8 cellular contexts compared by ENCODE assay signal in genomic region chr20:23441850-23442313, GRCh38. TPM values are rescaled to one million over a fixed set of nuclear protein-coding genes. Genes with fewer than 3 reads are reported as not detected.
DNase-seq lines count a peak whose midpoint lies in the region; ATAC-seq, FAIRE-seq and TF ChIP-seq lines count a peak whose summit lies in the region.

No MANE protein-coding gene starts in this region.

- peak; percentile 51 for ATAC-seq in CD4-positive, alpha-beta T cell (ENCODE audit: poor library complexity)
- ATAC-seq in upper lobe of right lung, result peak; percentile 86

- peak; percentile 73 for FAIRE-seq in GM19239 (lab: Jason Lieb, UNC)
- FAIRE-seq in RCC 7860 (lab: Jason Lieb, UNC), result no peak
- FAIRE-seq in frontal cortex (lab: Jason Lieb, UNC), result no peak

- H3K27ac ChIP-seq in CD4-positive, alpha-beta T cell (ENCODE audit: low read depth, low read length), result no peak overlapping the region
- H3K27ac ChIP-seq in upper lobe of right lung, result no peak overlapping the region

- no peak overlapping the region for H3K4me3 ChIP-seq in upper lobe of right lung

- no peaks in the 10 kb centered on the region for H3K36me3 ChIP-seq in upper lobe of right lung

- H3K27ac Mint-ChIP-seq in CD4-positive, alpha-beta T cell, result no peak overlapping the region
- H3K27ac Mint-ChIP-seq in activated T-helper 1 cell treated with anti-CD3 and anti-CD28 coated beads, Interleukin-12 subunit alpha, Interleukin-12 subunit beta, Interleukin-2, Interleukin-4 antibody, amounts not matched to agents 30 ng/mL and 10 ng/mL and 1 ng/mL, durations not matched to agents 14 hours and 24 hours and 36 hours, result no peak overlapping the region

- H3K4me1 Mint-ChIP-seq in CD4-positive, alpha-beta T cell (ENCODE audit: low read depth), result no peaks in the 10 kb centered on the region
- no peaks in the 10 kb centered on the region for H3K4me1 Mint-ChIP-seq in activated T-helper 1 cell treated with anti-CD3 and anti-CD28 coated beads, Interleukin-12 subunit alpha, Interleukin-12 subunit beta, Interleukin-2, Interleukin-4 antibody, amounts not matched to agents 30 ng/mL and 10 ng/mL and 1 ng/mL, durations not matched to agents 14 hours and 24 hours and 36 hours (ENCODE audit: low read depth)

- H3K9me3 Mint-ChIP-seq in CD4-positive, alpha-beta T cell, result no peaks in the 10 kb centered on the region
- H3K9me3 Mint-ChIP-seq in activated T-helper 1 cell treated with anti-CD3 and anti-CD28 coated beads, Interleukin-12 subunit alpha, Interleukin-12 subunit beta, Interleukin-2, Interleukin-4 antibody, amounts not matched to agents 30 ng/mL and 10 ng/mL and 1 ng/mL, durations not matched to agents 14 hours and 24 hours and 36 hours, result no peaks in the 10 kb centered on the region

- peak; percentile 17 to 46 (median 32) for DNase-seq in CD4-positive, alpha-beta T cell
- DNase-seq in GM19239 (ENCODE audit: insufficient read length, low spot score) (peak; percentile 65), HuH-7 (ENCODE audit: low spot score) (peak; percentile 85), RCC 7860 (ENCODE audit: low spot score) (peak; percentile 9), frontal cortex (ENCODE audit: low spot score in 2 of 2) (peak; percentile 40 to 80), occipital lobe (lab: John Stamatoyannopoulos, UW) (peak; percentile 43), upper lobe of right lung (no peak)
- peak; percentile 35 for DNase-seq in activated T-helper 1 cell treated with anti-CD3 and anti-CD28 coated beads, Interleukin-12 subunit alpha, Interleukin-12 subunit beta, Interleukin-2, Interleukin-4 antibody, amounts not matched to agents 30 ng/mL and 10 ng/mL and 1 ng/mL, durations not matched to agents 14 hours and 24 hours and 36 hours (ENCODE audit: low spot score)

- no peaks in the 10 kb centered on the region for H3K36me3 Mint-ChIP-seq in CD4-positive, alpha-beta T cell (ENCODE audit: low read depth)
- no peaks in the 10 kb centered on the region for H3K36me3 Mint-ChIP-seq in activated T-helper 1 cell treated with anti-CD3 and anti-CD28 coated beads, Interleukin-12 subunit alpha, Interleukin-12 subunit beta, Interleukin-2, Interleukin-4 antibody, amounts not matched to agents 30 ng/mL and 10 ng/mL and 1 ng/mL, durations not matched to agents 14 hours and 24 hours and 36 hours (ENCODE audit: low read depth)

- no peaks in the 10 kb centered on the region for H3K27me3 ChIP-seq in CD4-positive, alpha-beta T cell (ENCODE audit: control insufficient read depth, insufficient read depth, low read length)
- H3K27me3 ChIP-seq in upper lobe of right lung, result no peaks in the 10 kb centered on the region

- no peaks in the 10 kb centered on the region for H3K4me1 ChIP-seq in upper lobe of right lung

- POLR2A ChIA-PET in CD4-positive, alpha-beta T cell (lab: Charles Lee), result interaction anchor here (0.9 kb wide), 1 partner anchor 92 kb away, joined by 3 read pairs; no protein-coding TSS in a partner anchor

- no peaks in the 10 kb centered on the region for H3K9me3 ChIP-seq in CD4-positive, alpha-beta T cell (ENCODE audit: control insufficient read depth, low read length)
- H3K9me3 ChIP-seq in upper lobe of right lung, result no peaks in the 10 kb centered on the region

- no peak overlapping the region for H3K4me3 Mint-ChIP-seq in CD4-positive, alpha-beta T cell
- H3K4me3 Mint-ChIP-seq in activated T-helper 1 cell treated with anti-CD3 and anti-CD28 coated beads, Interleukin-12 subunit alpha, Interleukin-12 subunit beta, Interleukin-2, Interleukin-4 antibody, amounts not matched to agents 30 ng/mL and 10 ng/mL and 1 ng/mL, durations not matched to agents 14 hours and 24 hours and 36 hours, result no peak overlapping the region

- no peaks in the 10 kb centered on the region for H3K27me3 Mint-ChIP-seq in CD4-positive, alpha-beta T cell
- peaks cover 3% of the 10 kb centered on the region for H3K27me3 Mint-ChIP-seq in activated T-helper 1 cell treated with anti-CD3 and anti-CD28 coated beads, Interleukin-12 subunit alpha, Interleukin-12 subunit beta, Interleukin-2, Interleukin-4 antibody, amounts not matched to agents 30 ng/mL and 10 ng/mL and 1 ng/mL, durations not matched to agents 14 hours and 24 hours and 36 hours (ENCODE audit: insufficient read depth)

- CTCF ChIA-PET in CD4-positive, alpha-beta T cell (lab: Charles Lee), result interaction anchor here (0.7 to 1.0 kb wide), 2 partner anchors 9 to 35 kb away, joined by 3 read pairs; no protein-coding TSS in a partner anchor

- peak; percentile 78 for TF ChIP-seq CTCF in CD4-positive, alpha-beta T cell (IDR thresholded peaks at IDR 0.05)
- TF ChIP-seq CTCF in upper lobe of right lung (IDR thresholded peaks at IDR 0.05), result peak; percentile 89

- intact Hi-C loops in CD4-positive, alpha-beta T cell (cut with DNase I, micrococcal nuclease), result loop anchor here (1.0 to 10.0 kb wide), 2 partner anchors 164 to 747 kb away; no protein-coding TSS in a partner anchor
- intact Hi-C loops in activated T-helper 1 cell treated with anti-CD3 and anti-CD28 coated beads, Interleukin-12 subunit alpha, Interleukin-12 subunit beta, Interleukin-2, Interleukin-4 antibody, amounts not matched to agents 30 ng/mL and 10 ng/mL and 1 ng/mL, durations not matched to agents 14 hours and 24 hours and 36 hours (cut with micrococcal nuclease), result loop anchor here (1.0 kb wide), 2 partner anchors 93 to 164 kb away; no protein-coding TSS in a partner anchor
- intact Hi-C loops in upper lobe of right lung (cut with DNase I), result no loop called here

RNA-seq across cellular contexts. Expression of gene CSTL1, which starts 2.4 kb away (rescaled TPM):
- total RNA-seq in CD4-positive, alpha-beta T cell, result not detected
- total RNA-seq in activated T-helper 1 cell treated with anti-CD3 and anti-CD28 coated beads, Interleukin-12 subunit alpha, Interleukin-12 subunit beta, Interleukin-2, Interleukin-4 antibody, amounts not matched to agents 30 ng/mL and 10 ng/mL and 1 ng/mL, durations not matched to agents 14 hours and 24 hours and 36 hours, result not detected in 2 replicates
- total RNA-seq in frontal cortex (not detected), occipital lobe (not detected), upper lobe of right lung (not detected)

RNA-seq across cellular contexts. Expression of gene CST11, which starts 10.8 kb away (rescaled TPM):
- total RNA-seq in CD4-positive, alpha-beta T cell, result not detected
- not detected in 2 replicates for total RNA-seq in activated T-helper 1 cell treated with anti-CD3 and anti-CD28 coated beads, Interleukin-12 subunit alpha, Interleukin-12 subunit beta, Interleukin-2, Interleukin-4 antibody, amounts not matched to agents 30 ng/mL and 10 ng/mL and 1 ng/mL, durations not matched to agents 14 hours and 24 hours and 36 hours
- total RNA-seq in frontal cortex (not detected), occipital lobe (not detected), upper lobe of right lung (not detected)

RNA-seq across cellular contexts. Expression of gene NAPB, which starts 20.6 kb away (rescaled TPM):
- 1 to 10 TPM; 7.5 to 8.9 TPM for total RNA-seq in CD4-positive, alpha-beta T cell
- total RNA-seq in activated T-helper 1 cell treated with anti-CD3 and anti-CD28 coated beads, Interleukin-12 subunit alpha, Interleukin-12 subunit beta, Interleukin-2, Interleukin-4 antibody, amounts not matched to agents 30 ng/mL and 10 ng/mL and 1 ng/mL, durations not matched to agents 14 hours and 24 hours and 36 hours, result 14.0 and 15.5 TPM in 2 replicates
- 97.8 TPM for total RNA-seq in frontal cortex
- total RNA-seq in occipital lobe, result 96.5 TPM
- total RNA-seq in upper lobe of right lung, result 10.8 TPM

RNA-seq across cellular contexts. Expression of gene CST8, which starts 49.0 kb away (rescaled TPM):
- total RNA-seq in CD4-positive, alpha-beta T cell, result not detected
- not detected in 2 replicates for total RNA-seq in activated T-helper 1 cell treated with anti-CD3 and anti-CD28 coated beads, Interleukin-12 subunit alpha, Interleukin-12 subunit beta, Interleukin-2, Interleukin-4 antibody, amounts not matched to agents 30 ng/mL and 10 ng/mL and 1 ng/mL, durations not matched to agents 14 hours and 24 hours and 36 hours
- not detected for total RNA-seq in frontal cortex
- not detected for total RNA-seq in occipital lobe
- total RNA-seq in upper lobe of right lung, result not detected
